Comparison of ENCODE assay signal across 36 cellular contexts in genomic region chrX:11698747-11699146, GRCh38. TPM values are rescaled to one million over a fixed set of nuclear protein-coding genes. Genes with fewer than 3 reads are reported as not detected.
"Had no signal": no experiment of that assay in that cellular context is flagged by ENCODE, and none has a peak within 500 bp of the region (broad histone marks: within the 10 kb centered on the region; RNA-seq: fewer than 3 reads in every experiment).

No MANE protein-coding gene starts in this region.

- H3K9me3 Mint-ChIP-seq: activated CD4-positive, alpha-beta memory T cell treated with anti-CD3 and anti-CD28 coated beads for 36 hours; activated naive CD4-positive, alpha-beta T cell treated with anti-CD3 and anti-CD28 coated beads for 36 hours; activated naive CD8-positive, alpha-beta T cell treated with anti-CD3 and anti-CD28 coated beads for 36 hours; activated T-helper 1 cell treated with anti-CD3 and anti-CD28 coated beads, Interleukin-12 subunit alpha, Interleukin-12 subunit beta, Interleukin-2, Interleukin-4 antibody, amounts not matched to agents 30 ng/mL and 10 ng/mL and 1 ng/mL, durations not matched to agents 14 hours and 24 hours and 36 hours; dendritic cell treated with granulocyte-macrophage colony-stimulating factor and Interleukin-4, amounts not matched to agents 40 ng/mL and 50 ng/mL, for 4 days; natural killer cell treated with Interleukin-12 subunit alpha and Interleukin-12 subunit beta and Interleukin-15 and Interleukin-18, amount 100 ng/mL, for 72 hours; stimulated activated effector memory CD8-positive, alpha-beta T cell treated with anti-CD3 and anti-CD28 coated beads, Interleukin-12 subunit alpha, Interleukin-12 subunit beta, amount 100 ng/mL, for 72 hours; stimulated activated naive CD8-positive, alpha-beta T cell treated with anti-CD3 and anti-CD28 coated beads, Interleukin-15, Interleukin-2, amounts not matched to agents 100 ng/mL and 50 ng/mL, for 24 hours; T-helper 1 cell treated with Interleukin-12 subunit alpha and Interleukin-12 subunit beta and Interleukin-4 antibody, amounts not matched to agents 30 μg/mL and 1 μg/mL, for 36 hours had no signal

- H3K27ac ChIP-seq: adrenal gland, ascending aorta, brain microvascular endothelial cell, gastrocnemius medialis, lower lobe of right lung, thoracic aorta, VCaP had no signal

- FAIRE-seq: kidney, small intestine, TTC549, urothelium cell line had no signal

- H3K27ac Mint-ChIP-seq: activated CD4-positive, alpha-beta memory T cell treated with anti-CD3 and anti-CD28 coated beads for 36 hours; activated naive CD4-positive, alpha-beta T cell treated with anti-CD3 and anti-CD28 coated beads for 36 hours; activated naive CD8-positive, alpha-beta T cell treated with anti-CD3 and anti-CD28 coated beads for 36 hours; activated T-helper 1 cell treated with anti-CD3 and anti-CD28 coated beads, Interleukin-12 subunit alpha, Interleukin-12 subunit beta, Interleukin-2, Interleukin-4 antibody, amounts not matched to agents 30 ng/mL and 10 ng/mL and 1 ng/mL, durations not matched to agents 14 hours and 24 hours and 36 hours; dendritic cell treated with granulocyte-macrophage colony-stimulating factor and Interleukin-4, amounts not matched to agents 40 ng/mL and 50 ng/mL, for 4 days; endodermal cell; immature natural killer cell; natural killer cell treated with Interleukin-12 subunit alpha and Interleukin-12 subunit beta and Interleukin-15 and Interleukin-18, amount 100 ng/mL, for 72 hours; stimulated activated effector memory CD8-positive, alpha-beta T cell treated with anti-CD3 and anti-CD28 coated beads, Interleukin-12 subunit alpha, Interleukin-12 subunit beta, amount 100 ng/mL, for 72 hours; stimulated activated naive CD8-positive, alpha-beta T cell treated with anti-CD3 and anti-CD28 coated beads, Interleukin-15, Interleukin-2, amounts not matched to agents 100 ng/mL and 50 ng/mL, for 24 hours; T-helper 1 cell treated with Interleukin-12 subunit alpha and Interleukin-12 subunit beta and Interleukin-4 antibody, amounts not matched to agents 30 μg/mL and 1 μg/mL, for 36 hours had no signal

- H3K4me3 Mint-ChIP-seq: activated CD4-positive, alpha-beta memory T cell treated with anti-CD3 and anti-CD28 coated beads for 36 hours; activated naive CD4-positive, alpha-beta T cell treated with anti-CD3 and anti-CD28 coated beads for 36 hours; activated naive CD8-positive, alpha-beta T cell treated with anti-CD3 and anti-CD28 coated beads for 36 hours; activated T-helper 1 cell treated with anti-CD3 and anti-CD28 coated beads, Interleukin-12 subunit alpha, Interleukin-12 subunit beta, Interleukin-2, Interleukin-4 antibody, amounts not matched to agents 30 ng/mL and 10 ng/mL and 1 ng/mL, durations not matched to agents 14 hours and 24 hours and 36 hours; dendritic cell treated with granulocyte-macrophage colony-stimulating factor and Interleukin-4, amounts not matched to agents 40 ng/mL and 50 ng/mL, for 4 days; endodermal cell; immature natural killer cell; natural killer cell treated with Interleukin-12 subunit alpha and Interleukin-12 subunit beta and Interleukin-15 and Interleukin-18, amount 100 ng/mL, for 72 hours; stimulated activated effector memory CD8-positive, alpha-beta T cell treated with anti-CD3 and anti-CD28 coated beads, Interleukin-12 subunit alpha, Interleukin-12 subunit beta, amount 100 ng/mL, for 72 hours; stimulated activated naive CD8-positive, alpha-beta T cell treated with anti-CD3 and anti-CD28 coated beads, Interleukin-15, Interleukin-2, amounts not matched to agents 100 ng/mL and 50 ng/mL, for 24 hours; T-helper 1 cell treated with Interleukin-12 subunit alpha and Interleukin-12 subunit beta and Interleukin-4 antibody, amounts not matched to agents 30 μg/mL and 1 μg/mL, for 36 hours had no signal

- H3K4me3 ChIP-seq: adrenal gland, ascending aorta, gastrocnemius medialis, lower lobe of right lung, mucosa of descending colon, sigmoid colon, thoracic aorta had no signal

- H3K4me1 ChIP-seq: adrenal gland, ascending aorta, lower lobe of right lung, sigmoid colon had no signal

- ATAC-seq: esophagus mucosa; gastrocnemius medialis; lower lobe of right lung; mucosa of descending colon; natural killer cell treated with Interleukin-12 subunit alpha and Interleukin-12 subunit beta and Interleukin-15 and Interleukin-18, amount 100 ng/mL, for 72 hours; stimulated activated effector memory CD8-positive, alpha-beta T cell treated with anti-CD3 and anti-CD28 coated beads, Interleukin-12 subunit alpha, Interleukin-12 subunit beta, amount 100 ng/mL, for 72 hours had no signal

- H3K4me1 Mint-ChIP-seq: activated naive CD8-positive, alpha-beta T cell treated with anti-CD3 and anti-CD28 coated beads for 36 hours; endodermal cell; immature natural killer cell; stimulated activated effector memory CD8-positive, alpha-beta T cell treated with anti-CD3 and anti-CD28 coated beads, Interleukin-12 subunit alpha, Interleukin-12 subunit beta, amount 100 ng/mL, for 72 hours had no signal

- H3K36me3 ChIP-seq: adrenal gland, ascending aorta, brain microvascular endothelial cell, gastrocnemius medialis, lower lobe of right lung, sigmoid colon, thoracic aorta had no signal

- H3K9me3 ChIP-seq: adrenal gland, ascending aorta, gastrocnemius medialis, lower lobe of right lung, mucosa of descending colon, sigmoid colon, thoracic aorta had no signal

- H3K27me3 ChIP-seq: ascending aorta, brain microvascular endothelial cell, gastrocnemius medialis, sigmoid colon had no signal

- H3K36me3 Mint-ChIP-seq: activated CD4-positive, alpha-beta memory T cell treated with anti-CD3 and anti-CD28 coated beads for 36 hours; activated naive CD8-positive, alpha-beta T cell treated with anti-CD3 and anti-CD28 coated beads for 36 hours; immature natural killer cell; natural killer cell treated with Interleukin-12 subunit alpha and Interleukin-12 subunit beta and Interleukin-15 and Interleukin-18, amount 100 ng/mL, for 72 hours; stimulated activated effector memory CD8-positive, alpha-beta T cell treated with anti-CD3 and anti-CD28 coated beads, Interleukin-12 subunit alpha, Interleukin-12 subunit beta, amount 100 ng/mL, for 72 hours had no signal

- DNase-seq: activated CD4-positive, alpha-beta memory T cell treated with anti-CD3 and anti-CD28 coated beads for 36 hours; activated CD4-positive, alpha-beta T cell treated with anti-CD3 and anti-CD28 coated beads for 4 hours; activated CD8-positive, alpha-beta memory T cell treated with anti-CD3 and anti-CD28 coated beads, Interleukin-2, amount 50 U/mL, for 4 hours; activated effector memory CD4-positive, alpha-beta T cell treated with anti-CD3 and anti-CD28 coated beads, Interleukin-2, amount 50 U/mL, for 16 hours; activated naive CD4-positive, alpha-beta T cell treated with anti-CD3 and anti-CD28 coated beads for 36 hours; activated naive CD8-positive, alpha-beta T cell treated with anti-CD3 and anti-CD28 coated beads for 36 hours; activated T-cell treated with anti-CD3 and anti-CD28 coated beads, Interleukin-2, amount 50 U/mL, for 1 hour; adrenal gland; brain microvascular endothelial cell; central memory CD4-positive, alpha-beta T cell; endodermal cell; gastrocnemius medialis; hippocampal formation; immature natural killer cell; kidney; lower lobe of right lung; mesenchymal stem cell; mucosa of descending colon; sigmoid colon; small intestine; stimulated activated CD4-positive, alpha-beta T cell treated with anti-CD3 and anti-CD28 coated beads, Interleukin-4, amount 100 ng/mL, for 24 hours; T-helper 9 cell; trophoblast cell had no signal

RNA-seq across cellular contexts. Expression of gene ARHGAP6, which starts 33.0 kb away (rescaled TPM):
- total RNA-seq: activated CD4-positive, alpha-beta memory T cell treated with anti-CD3 and anti-CD28 coated beads for 36 hours; activated CD8-positive, alpha-beta memory T cell treated with anti-CD3 and anti-CD28 coated beads for 36 hours; activated naive CD4-positive, alpha-beta T cell treated with anti-CD3 and anti-CD28 coated beads for 36 hours; activated naive CD8-positive, alpha-beta T cell treated with anti-CD3 and anti-CD28 coated beads for 36 hours; activated T-helper 1 cell treated with anti-CD3 and anti-CD28 coated beads, Interleukin-12 subunit alpha, Interleukin-12 subunit beta, Interleukin-2, Interleukin-4 antibody, amounts not matched to agents 30 ng/mL and 10 ng/mL and 1 ng/mL, durations not matched to agents 14 hours and 24 hours and 36 hours had no signal
